ENCODE assay signal across 27 cellular contexts in the genomic region with DNA sequence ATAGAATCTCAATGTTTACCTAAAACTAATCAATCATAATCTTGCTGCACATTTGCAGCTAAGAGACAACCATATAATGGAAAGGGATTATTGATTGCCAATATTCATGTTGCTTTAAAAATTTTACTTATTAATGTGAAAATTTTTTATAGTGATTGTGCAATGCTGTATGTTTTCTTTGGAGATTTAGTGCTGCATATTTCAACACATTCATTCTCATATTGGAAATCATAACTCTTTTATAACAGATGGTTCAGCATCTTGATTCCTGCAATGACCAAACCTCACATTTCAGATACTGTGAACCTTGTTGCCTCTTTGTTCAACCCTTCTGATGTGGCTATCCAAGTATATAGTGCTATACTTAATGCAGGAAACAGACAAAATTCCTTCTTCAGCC.
"Had no signal": no experiment of that assay in that cellular context is flagged by ENCODE, and none has a peak within 500 bp of the region (broad histone marks: within the 10 kb centered on the region; RNA-seq: fewer than 3 reads in every experiment).

No MANE protein-coding gene starts in this region.

- ATAC-seq: activated CD4-positive, alpha-beta T cell treated with anti-CD3 and anti-CD28 coated beads for 36 hours; activated CD8-positive, alpha-beta memory T cell treated with anti-CD3 and anti-CD28 coated beads, Interleukin-2, amount 10 ng/mL, durations not matched to agents 7 days and 5 days; activated CD8-positive, alpha-beta T cell treated with anti-CD3 and anti-CD28 coated beads, Interleukin-2, amount 10 ng/mL, durations not matched to agents 7 days and 5 days; activated naive CD8-positive, alpha-beta T cell treated with anti-CD3 and anti-CD28 coated beads, Interleukin-2, amount 50 U/mL, for 24 hours; foreskin keratinocyte; gastrocnemius medialis; heart left ventricle had no signal

- H3K4me3 ChIP-seq: ascending aorta, breast epithelium, cardiac muscle cell, gastrocnemius medialis, heart left ventricle had no signal

- H3K4me1 ChIP-seq: ascending aorta, breast epithelium, foreskin keratinocyte, gastrocnemius medialis, heart left ventricle had no signal

- DNase-seq: activated CD4-positive, alpha-beta memory T cell treated with anti-CD3 and anti-CD28 coated beads for 36 hours; activated CD4-positive, alpha-beta T cell treated with anti-CD3 and anti-CD28 coated beads for 36 hours; activated CD4-positive, alpha-beta T cell treated with anti-CD3 and anti-CD28 coated beads, Interleukin-2, amount 10 ng/mL, durations not matched to agents 24 days and 14 days; activated CD4-positive, CD25-positive, alpha-beta regulatory T cell; activated CD4-positive, CD25-positive, alpha-beta regulatory T cell treated with anti-CD3 and anti-CD28 coated beads, Interleukin-2, amount 50 U/mL, for 72 hours; activated CD8-positive, alpha-beta memory T cell treated with anti-CD3 and anti-CD28 coated beads, Interleukin-2, amount 10 ng/mL, durations not matched to agents 7 days and 5 days; activated CD8-positive, alpha-beta memory T cell treated with anti-CD3 and anti-CD28 coated beads, Interleukin-2, amount 50 U/mL, for 4 hours; activated CD8-positive, alpha-beta T cell treated with anti-CD3 and anti-CD28 coated beads, Interleukin-2, amount 10 ng/mL, durations not matched to agents 7 days and 5 days; activated effector memory CD4-positive, alpha-beta T cell treated with anti-CD3 and anti-CD28 coated beads, Interleukin-2, amount 50 U/mL, for 16 hours; activated naive CD4-positive, alpha-beta T cell treated with anti-CD3 and anti-CD28 coated beads for 36 hours; activated naive CD8-positive, alpha-beta T cell treated with anti-CD3 and anti-CD28 coated beads for 36 hours; activated naive CD8-positive, alpha-beta T cell treated with anti-CD3 and anti-CD28 coated beads, Interleukin-2, amount 50 U/mL, for 24 hours; activated T-cell treated with anti-CD3 and anti-CD28 coated beads, Interleukin-2, amount 50 U/mL, for 1 hour; activated T-cell treated with anti-CD3 and anti-CD28 coated beads, Interleukin-2, amount 50 U/mL, for 48 hours; central memory CD4-positive, alpha-beta T cell; cerebellar nuclear complex; cortex of kidney; effector CD8-positive, alpha-beta T cell; foreskin keratinocyte; gastrocnemius medialis; glutamatergic neuron; heart left ventricle; T-helper 2 cell had no signal

- H3K9me3 ChIP-seq: gastrocnemius medialis had no signal

- H3K27me3 ChIP-seq: ascending aorta, breast epithelium, cardiac muscle cell, foreskin keratinocyte, gastrocnemius medialis, heart left ventricle had no signal

- H3K36me3 ChIP-seq: ascending aorta, breast epithelium, cardiac muscle cell, gastrocnemius medialis, heart left ventricle had no signal

- H3K27ac ChIP-seq: ascending aorta, breast epithelium, cardiac muscle cell, epithelial cell of prostate, foreskin keratinocyte, gastrocnemius medialis, heart left ventricle had no signal
